In the genomic region with DNA sequence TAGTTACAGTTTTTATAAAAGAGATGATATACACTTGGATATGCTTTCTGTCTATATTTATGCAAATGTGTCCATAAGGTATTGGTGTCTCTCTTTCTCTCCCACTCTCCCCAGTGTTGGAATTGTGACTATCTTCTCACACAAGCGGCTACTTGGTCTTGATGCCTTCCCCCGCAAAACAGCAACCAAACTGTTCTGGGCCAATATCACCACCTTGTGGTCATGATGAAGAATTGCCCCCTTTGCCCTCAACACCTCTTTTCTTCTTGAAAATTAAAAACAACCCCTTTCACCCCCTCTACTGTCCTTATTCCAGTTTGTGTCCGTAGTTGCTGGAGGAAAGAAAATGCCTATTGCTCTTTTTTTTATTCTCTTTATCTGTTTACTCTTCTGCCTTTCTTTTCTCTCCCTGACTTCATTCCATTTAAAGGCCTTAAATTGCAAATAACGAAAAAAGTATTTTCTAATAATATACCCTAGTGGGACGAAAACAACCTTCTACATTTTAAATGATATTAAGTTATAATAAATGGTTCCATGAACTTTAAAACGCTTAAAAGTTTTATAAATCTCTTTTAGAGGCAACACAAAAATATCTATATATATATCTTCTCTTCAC, we compare ENCODE assay signal across 8 cellular contexts.
DNase-seq lines count a peak whose midpoint lies in the region; ATAC-seq and TF ChIP-seq lines count a peak whose summit lies in the region.

No MANE protein-coding gene starts in this region.

- no peaks in the 10 kb centered on the region for H3K9me3 Mint-ChIP-seq in activated CD8-positive, alpha-beta memory T cell treated with anti-CD3 and anti-CD28 coated beads, Interleukin-2, amount 10 ng/mL, durations not matched to agents 7 days and 5 days (ENCODE audit: low read depth)
- H3K9me3 Mint-ChIP-seq in T-helper 2 cell treated with Interferon-gamma antibody and Interleukin-4, amounts not matched to agents 5 μg/mL and 100 μg/mL, for 36 hours = no peaks in the 10 kb centered on the region
- H3K9me3 Mint-ChIP-seq in glutamatergic neuron (ENCODE audit: unreplicated experiment) = no peaks in the 10 kb centered on the region

- no peaks in the 10 kb centered on the region for H3K27me3 ChIP-seq in ovary

- peak overlapping the region; percentile 18 for H3K4me3 Mint-ChIP-seq in activated CD8-positive, alpha-beta memory T cell treated with anti-CD3 and anti-CD28 coated beads, Interleukin-2, amount 10 ng/mL, durations not matched to agents 7 days and 5 days
- peak overlapping the region; percentile 48 for H3K4me3 Mint-ChIP-seq in T-helper 2 cell treated with Interferon-gamma antibody and Interleukin-4, amounts not matched to agents 5 μg/mL and 100 μg/mL, for 36 hours
- no peak overlapping the region for H3K4me3 Mint-ChIP-seq in glutamatergic neuron (ENCODE audit: unreplicated experiment)

- no peaks in the 10 kb centered on the region for H3K27me3 Mint-ChIP-seq in activated CD8-positive, alpha-beta memory T cell treated with anti-CD3 and anti-CD28 coated beads, Interleukin-2, amount 10 ng/mL, durations not matched to agents 7 days and 5 days
- no peaks in the 10 kb centered on the region for H3K27me3 Mint-ChIP-seq in T-helper 2 cell treated with Interferon-gamma antibody and Interleukin-4, amounts not matched to agents 5 μg/mL and 100 μg/mL, for 36 hours (ENCODE audit: low read depth)
- no peaks in the 10 kb centered on the region for H3K27me3 Mint-ChIP-seq in glutamatergic neuron (ENCODE audit: unreplicated experiment)

- peak; percentile 73 for DNase-seq in activated CD8-positive, alpha-beta memory T cell treated with anti-CD3 and anti-CD28 coated beads, Interleukin-2, amount 10 ng/mL, durations not matched to agents 7 days and 5 days
- DNase-seq in activated CD8-positive, alpha-beta memory T cell treated with anti-CD3 and anti-CD28 coated beads, Interleukin-2, amount 50 U/mL, for 4 hours = no peak
- peak; percentile 93 for DNase-seq in Kasumi-1 (lab: John Stamatoyannopoulos, UW)
- no peak for DNase-seq in T-helper 2 cell treated with Interferon-gamma antibody and Interleukin-4, amounts not matched to agents 5 μg/mL and 100 μg/mL, for 36 hours (ENCODE audit: low spot score)
- no peak for DNase-seq in glutamatergic neuron
- DNase-seq in anterior cingulate cortex (lab: John Stamatoyannopoulos, UW) = no peak
- no peak for DNase-seq in ovary

- TF ChIP-seq EP300 in ovary (IDR thresholded peaks at IDR 0.05) = no peak

- H3K4me1 ChIP-seq in ovary (ENCODE audit: insufficient read depth) = no peaks in the 10 kb centered on the region

- H3K27ac ChIP-seq in ovary = no peak overlapping the region

- TF ChIP-seq CTCF in glutamatergic neuron (IDR thresholded peaks at IDR 0.05; ENCODE audit: partially characterized antibody, unreplicated experiment) (peak; percentile 82), ovary (IDR thresholded peaks at IDR 0.05) (no peak)

- no peak overlapping the region for H3K4me3 ChIP-seq in ovary

- no peak for TF ChIP-seq POLR2A in ovary (IDR thresholded peaks at IDR 0.05)

- no peaks in the 10 kb centered on the region for H3K36me3 ChIP-seq in ovary

- WGBS in ovary, 3 donors = 49 to 52% (median 51%) methylated on average over 6 of the region's 6 CpGs

- peak overlapping the region; percentile 85 for H3K27ac Mint-ChIP-seq in activated CD8-positive, alpha-beta memory T cell treated with anti-CD3 and anti-CD28 coated beads, Interleukin-2, amount 10 ng/mL, durations not matched to agents 7 days and 5 days
- peak overlapping the region; percentile 83 for H3K27ac Mint-ChIP-seq in T-helper 2 cell treated with Interferon-gamma antibody and Interleukin-4, amounts not matched to agents 5 μg/mL and 100 μg/mL, for 36 hours
- H3K27ac Mint-ChIP-seq in glutamatergic neuron (ENCODE audit: unreplicated experiment) = no peak overlapping the region

- H3K9me3 ChIP-seq in ovary = no peaks in the 10 kb centered on the region

- CTCF ChIA-PET in activated CD8-positive, alpha-beta memory T cell treated with anti-CD3 and anti-CD28 coated beads, Interleukin-2, amount 10 ng/mL, durations not matched to agents 7 days and 5 days (lab: Charles Lee) = interaction anchor here (0.7 to 12.2 kb wide), 20 partner anchors 9 to 277 kb away, joined by 3 to 207 read pairs (median 7); a partner anchor contains a TSS

- intact Hi-C loops in ovary (cut with DNase I) = no loop called here

- H3K36me3 Mint-ChIP-seq in activated CD8-positive, alpha-beta memory T cell treated with anti-CD3 and anti-CD28 coated beads, Interleukin-2, amount 10 ng/mL, durations not matched to agents 7 days and 5 days = peaks cover 83% of the 10 kb centered on the region
- peaks cover 89% of the 10 kb centered on the region for H3K36me3 Mint-ChIP-seq in T-helper 2 cell treated with Interferon-gamma antibody and Interleukin-4, amounts not matched to agents 5 μg/mL and 100 μg/mL, for 36 hours (ENCODE audit: low read depth)
- H3K36me3 Mint-ChIP-seq in glutamatergic neuron (ENCODE audit: unreplicated experiment) = no peaks in the 10 kb centered on the region

- peaks cover 94% of the 10 kb centered on the region for H3K4me1 Mint-ChIP-seq in activated CD8-positive, alpha-beta memory T cell treated with anti-CD3 and anti-CD28 coated beads, Interleukin-2, amount 10 ng/mL, durations not matched to agents 7 days and 5 days
- peaks cover 92% of the 10 kb centered on the region for H3K4me1 Mint-ChIP-seq in T-helper 2 cell treated with Interferon-gamma antibody and Interleukin-4, amounts not matched to agents 5 μg/mL and 100 μg/mL, for 36 hours (ENCODE audit: low read depth)
- H3K4me1 Mint-ChIP-seq in glutamatergic neuron (ENCODE audit: low read depth, unreplicated experiment) = no peaks in the 10 kb centered on the region

- peak; percentile 20 for ATAC-seq in activated CD8-positive, alpha-beta memory T cell treated with anti-CD3 and anti-CD28 coated beads, Interleukin-2, amount 10 ng/mL, durations not matched to agents 7 days and 5 days
- ATAC-seq in HG03280 (IDR thresholded peaks at IDR 0.05; ENCODE audit: unreplicated experiment) = no peak

Comparison
In these comparisons a context has a peak if more than half of its experiments do, and no peak if none do; other contexts are left out.
1. DNase-seq: peak in activated CD8-positive, alpha-beta memory T cell treated with anti-CD3 and anti-CD28 coated beads, Interleukin-2, amount 10 ng/mL, durations not matched to agents 7 days and 5 days (single experiment) and Kasumi-1 (2 of 2); none in activated CD8-positive, alpha-beta memory T cell treated with anti-CD3 and anti-CD28 coated beads, Interleukin-2, amount 50 U/mL, for 4 hours (single experiment), T-helper 2 cell treated with Interferon-gamma antibody and Interleukin-4, amounts not matched to agents 5 μg/mL and 100 μg/mL, for 36 hours (single experiment), glutamatergic neuron (single experiment), anterior cingulate cortex (0 of 58) and ovary (0 of 5).